In the genomic region with DNA sequence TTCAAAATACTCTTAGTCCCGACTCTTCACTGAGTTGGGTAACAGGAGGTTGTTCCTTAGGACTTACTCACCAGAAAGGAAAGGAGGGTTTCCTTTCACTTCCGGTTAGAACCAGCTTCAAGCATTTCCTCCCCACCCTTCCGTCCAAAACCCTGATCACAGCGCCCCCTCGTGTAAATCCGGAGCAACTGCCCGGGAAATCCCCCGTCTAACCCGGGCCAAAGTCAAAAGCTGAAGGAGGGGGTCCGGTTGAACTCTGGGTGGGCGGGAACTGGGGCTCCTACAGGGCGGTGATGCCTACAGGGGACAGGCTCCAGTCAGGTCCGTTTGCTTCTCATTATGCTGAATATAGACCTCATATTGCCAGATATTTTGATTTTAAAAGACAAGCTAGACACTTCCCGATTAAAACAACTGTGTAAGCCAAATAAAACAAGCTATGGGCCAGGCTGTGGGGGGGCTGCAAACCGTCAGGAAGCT, we compare ENCODE assay signal across 2 cellular contexts.
TF ChIP-seq lines count a peak whose summit lies in the region.

No MANE protein-coding gene starts in this region.

TF ChIP-seq in HEK293, 187 proteins besides CTCF, POLR2A, EP300 and RAD21 (continued from another document and continues in another):
- TF ChIP-seq, protein P1, sequence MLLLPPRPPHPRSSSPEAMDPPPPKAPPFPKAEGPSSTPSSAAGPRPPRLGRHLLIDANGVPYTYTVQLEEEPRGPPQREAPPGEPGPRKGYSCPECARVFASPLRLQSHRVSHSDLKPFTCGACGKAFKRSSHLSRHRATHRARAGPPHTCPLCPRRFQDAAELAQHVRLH (tag by site-specific recombination; IDR thresholded peaks at IDR 0.05), result peak; percentile 75; the same call in 1 of the 2 replicates
- TF ChIP-seq GLIS2 (tag by site-specific recombination; IDR thresholded peaks at IDR 0.05) (peak; percentile 45; the same call in 1 of the 2 replicates), SCRT1 (tag by site-specific recombination; IDR thresholded peaks at IDR 0.05; ENCODE audit: borderline replicate concordance) (no peak), ZNF558 (tag by site-specific recombination; IDR thresholded peaks at IDR 0.05) (peak; percentile 34; the same call in 1 of the 2 replicates), PRDM1 (tag by site-specific recombination; IDR thresholded peaks at IDR 0.05) (peak; percentile 81), ZBTB11 (tag by site-specific recombination; conservative IDR thresholded peaks at IDR 0.05; ENCODE audit: low read depth) (peak; percentile 74), ZSCAN30 (tag by site-specific recombination; IDR thresholded peaks at IDR 0.05) (0 out of 2 replicates have a peak, but pooled peaks have one; percentile 32), ZNF366 (tag by site-specific recombination; conservative IDR thresholded peaks at IDR 0.05) (peak; percentile 47), ZNF707 (tag by site-specific recombination; IDR thresholded peaks at IDR 0.05) (no peak), ZNF654 (tag by site-specific recombination; IDR thresholded peaks at IDR 0.05; ENCODE audit: low read depth) (peak; percentile 70), SP2 (tag by site-specific recombination; IDR thresholded peaks at IDR 0.05) (peak; percentile 33; the same call in 1 of the 2 replicates), SP7 (tag by site-specific recombination; IDR thresholded peaks at IDR 0.05) (peak; percentile 16; the same call in 1 of the 2 replicates), ZNF660 (tag by site-specific recombination; IDR thresholded peaks at IDR 0.05) (peak; percentile 85), ZNF335 (tag by site-specific recombination; conservative IDR thresholded peaks at IDR 0.05) (peak; percentile 30; the same call in 1 of the 2 replicates), ZNF324 (tag by site-specific recombination; IDR thresholded peaks at IDR 0.05) (0 out of 2 replicates have a peak, but pooled peaks have one; percentile 46), ZNF174 (tag by site-specific recombination; IDR thresholded peaks at IDR 0.05) (no peak)
- TF ChIP-seq, protein P2, sequence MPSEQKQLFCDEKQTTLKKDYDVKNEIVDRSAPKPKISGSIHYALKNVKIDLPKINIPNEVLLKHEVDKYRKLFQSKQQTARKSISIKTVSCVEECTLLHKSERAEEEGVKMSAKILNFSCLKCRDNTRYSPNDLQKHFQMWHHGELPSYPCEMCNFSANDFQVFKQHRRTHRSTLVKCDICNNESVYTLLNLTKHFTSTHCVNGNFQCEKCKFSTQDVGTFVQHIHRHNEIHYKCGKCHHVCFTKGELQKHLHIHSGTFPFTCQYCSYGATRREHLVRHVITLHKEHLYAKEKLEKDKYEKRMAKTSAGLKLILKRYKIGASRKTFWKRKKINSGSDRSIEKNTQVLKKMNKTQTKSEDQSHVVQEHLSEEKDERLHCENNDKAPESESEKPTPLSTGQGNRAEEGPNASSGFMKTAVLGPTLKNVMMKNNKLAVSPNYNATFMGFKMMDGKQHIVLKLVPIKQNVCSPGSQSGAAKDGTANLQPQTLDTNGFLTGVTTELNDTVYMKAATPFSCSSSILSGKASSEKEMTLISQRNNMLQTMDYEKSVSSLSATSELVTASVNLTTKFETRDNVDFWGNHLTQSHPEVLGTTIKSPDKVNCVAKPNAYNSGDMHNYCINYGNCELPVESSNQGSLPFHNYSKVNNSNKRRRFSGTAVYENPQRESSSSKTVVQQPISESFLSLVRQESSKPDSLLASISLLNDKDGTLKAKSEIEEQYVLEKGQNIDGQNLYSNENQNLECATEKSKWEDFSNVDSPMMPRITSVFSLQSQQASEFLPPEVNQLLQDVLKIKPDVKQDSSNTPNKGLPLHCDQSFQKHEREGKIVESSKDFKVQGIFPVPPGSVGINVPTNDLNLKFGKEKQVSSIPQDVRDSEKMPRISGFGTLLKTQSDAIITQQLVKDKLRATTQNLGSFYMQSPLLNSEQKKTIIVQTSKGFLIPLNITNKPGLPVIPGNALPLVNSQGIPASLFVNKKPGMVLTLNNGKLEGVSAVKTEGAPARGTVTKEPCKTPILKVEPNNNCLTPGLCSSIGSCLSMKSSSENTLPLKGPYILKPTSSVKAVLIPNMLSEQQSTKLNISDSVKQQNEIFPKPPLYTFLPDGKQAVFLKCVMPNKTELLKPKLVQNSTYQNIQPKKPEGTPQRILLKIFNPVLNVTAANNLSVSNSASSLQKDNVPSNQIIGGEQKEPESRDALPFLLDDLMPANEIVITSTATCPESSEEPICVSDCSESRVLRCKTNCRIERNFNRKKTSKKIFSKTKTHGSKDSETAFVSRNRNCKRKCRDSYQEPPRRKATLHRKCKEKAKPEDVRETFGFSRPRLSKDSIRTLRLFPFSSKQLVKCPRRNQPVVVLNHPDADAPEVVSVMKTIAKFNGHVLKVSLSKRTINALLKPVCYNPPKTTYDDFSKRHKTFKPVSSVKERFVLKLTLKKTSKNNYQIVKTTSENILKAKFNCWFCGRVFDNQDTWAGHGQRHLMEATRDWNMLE (tag by site-specific recombination; conservative IDR thresholded peaks at IDR 0.05; ENCODE audit: low read depth), result peak; percentile 97

TF ChIP-seq in SK-N-SH treated with all-trans-retinoic acid at 6 μM for 48 hours, 23 proteins besides CTCF, POLR2A, EP300 and RAD21 (continued from another document):
- no peak for TF ChIP-seq ZNF565 (CRISPR knock-in tag; conservative IDR thresholded peaks at IDR 0.05; ENCODE audit: low read depth)
- no peak for TF ChIP-seq OSR1 (CRISPR knock-in tag; IDR thresholded peaks at IDR 0.05)
- no peak for TF ChIP-seq SNAI2 (CRISPR knock-in tag; IDR thresholded peaks at IDR 0.05)
- no peak for TF ChIP-seq GLIS3 (CRISPR knock-in tag; IDR thresholded peaks at IDR 0.05)
- no peak for TF ChIP-seq ZFP30 (CRISPR knock-in tag; IDR thresholded peaks at IDR 0.05)
- no peak for TF ChIP-seq TOX (CRISPR knock-in tag; IDR thresholded peaks at IDR 0.05; ENCODE audit: borderline replicate concordance)
- TF ChIP-seq ZFP3 (CRISPR knock-in tag; IDR thresholded peaks at IDR 0.05), result no peak
- no peak for TF ChIP-seq PPARA (CRISPR knock-in tag; IDR thresholded peaks at IDR 0.05; ENCODE audit: borderline replicate concordance)
- no peak for TF ChIP-seq CSDC2 (CRISPR knock-in tag; IDR thresholded peaks at IDR 0.05)
- TF ChIP-seq ZNF8 (CRISPR knock-in tag; IDR thresholded peaks at IDR 0.05), result no peak
